Comparison of ENCODE assay signal across 13 cellular contexts in genomic region chr7:102346983-102347382, GRCh38. TPM values are rescaled to one million over a fixed set of nuclear protein-coding genes. Genes with fewer than 3 reads are reported as not detected.
"Had no signal": no experiment of that assay in that cellular context is flagged by ENCODE, and none has a peak within 500 bp of the region (broad histone marks: within the 10 kb centered on the region; RNA-seq: fewer than 3 reads in every experiment).

No MANE protein-coding gene starts in this region.

RNA-seq across cellular contexts. Expression of gene SPDYE6, which starts 9.3 kb away (rescaled TPM):
- total RNA-seq: activated B cell treated with CpG ODN at 0.5 μM for 24 hours; activated CD4-positive, alpha-beta memory T cell treated with anti-CD3 and anti-CD28 coated beads for 36 hours; activated CD4-positive, alpha-beta T cell treated with anti-CD3 and anti-CD28 coated beads for 36 hours; activated CD4-positive, alpha-beta T cell treated with anti-CD3 and anti-CD28 coated beads, Interleukin-2, amount 10 ng/mL, durations not matched to agents 7 days and 5 days; activated CD8-positive, alpha-beta memory T cell treated with anti-CD3 and anti-CD28 coated beads for 36 hours; activated CD8-positive, alpha-beta memory T cell treated with anti-CD3 and anti-CD28 coated beads, Interleukin-2, amount 10 ng/mL, durations not matched to agents 7 days and 5 days; activated CD8-positive, alpha-beta T cell treated with anti-CD3 and anti-CD28 coated beads for 36 hours; activated CD8-positive, alpha-beta T cell treated with anti-CD3 and anti-CD28 coated beads, Interleukin-2, amount 10 ng/mL, durations not matched to agents 7 days and 5 days; T-cell; T-helper 1 cell treated with Interleukin-12 subunit alpha and Interleukin-12 subunit beta and Interleukin-4 antibody, amounts not matched to agents 30 ng/mL and 1 ng/mL, for 36 hours; T-helper 17 cell; T-helper 2 cell treated with Interferon-gamma antibody and Interleukin-4, amounts not matched to agents 100 ng/mL and 5 ng/mL, for 36 hours; WTC11 had no signal
